ENCODE assay signal across 32 cellular contexts in genomic region chr21:44443291-44443890, GRCh38. TPM values are rescaled to one million over a fixed set of nuclear protein-coding genes. Genes with fewer than 3 reads are reported as not detected.
DNase-seq lines count a peak whose midpoint lies in the region; ATAC-seq, FAIRE-seq and TF ChIP-seq lines count a peak whose summit lies in the region.
"Had no signal": no experiment of that assay in that cellular context is flagged by ENCODE, and none has a peak within 500 bp of the region (broad histone marks: within the 10 kb centered on the region; RNA-seq: fewer than 3 reads in every experiment).

No MANE protein-coding gene starts in this region.

- H3K18ac ChIP-seq in neuronal stem cell (ENCODE audit: low read length): no peak overlapping the region

- peaks cover 0 to 17% (median 5%) of the 10 kb centered on the region in 7 donors for H3K27me3 ChIP-seq in heart right ventricle
- H3K27me3 ChIP-seq in K562 (ENCODE audit: control insufficient read depth in 2 of 2, insufficient read depth in 2 of 2, low read length in 2 of 2): peaks cover 29 to 83% of the 10 kb centered on the region in 2 experiments
- peaks cover 0 to 2% (median 0%) of the 10 kb centered on the region in 3 experiments for H3K27me3 ChIP-seq in neuronal stem cell (ENCODE audit: control insufficient read depth in 3 of 3, insufficient read depth in 3 of 3, low read depth in 1 of 3, low read length in 3 of 3)
- no peaks in the 10 kb centered on the region for H3K27me3 ChIP-seq in prostate gland (replicated peaks; ENCODE audit: insufficient read depth)

- 74 to 77% methylated on average over 16 to 17 of the region's 17 CpGs for WGBS in heart right ventricle, 2 donors
- WGBS in K562 (ENCODE audit: insufficient coverage, low coverage, missing lambda C conversion rate): 2% methylated on average over 17 of the region's 17 CpGs
- WGBS in neuronal stem cell (ENCODE audit: extremely low coverage in 2 of 2, insufficient read length in 2 of 2, insufficient replicate concordance in 1 of 2), 2 donors: no CpG with 5 or more reads among the region's 17 CpGs
- WGBS in prostate gland: 88% methylated on average over 10 of the region's 17 CpGs

- no peak overlapping the region for H3K4ac ChIP-seq in neuronal stem cell (ENCODE audit: low read length)

- peak overlapping the region; percentile 73 for H3K23ac ChIP-seq in neuronal stem cell (ENCODE audit: low read depth, low read length, poor library complexity)

- no TSS peak for BruUV-seq in K562 (replicated peaks; lab: Mats Ljungman, UMichigan)

- no peak overlapping the region for H3K4me3 Mint-ChIP-seq in CD14-positive monocyte
- H3K4me3 Mint-ChIP-seq: B cell; CD4-positive, alpha-beta T cell had no signal

- peak overlapping the region; percentile 30 for H4K91ac ChIP-seq in neuronal stem cell (ENCODE audit: low read depth, low read length, poor library complexity)

- no peak overlapping the region for H2BK120ac ChIP-seq in neuronal stem cell (ENCODE audit: low read depth, low read length)

- no peak for TF ChIP-seq CTCF in heart right ventricle (IDR thresholded peaks at IDR 0.05)
- no peak for TF ChIP-seq CTCF in K562 (IDR thresholded peaks at IDR 0.05 in 2 of 3, conservative IDR thresholded peaks at IDR 0.05 in 1 of 3; ENCODE audit: insufficient read depth in 2 of 3, low read depth in 1 of 3, low read length in 3 of 3)
- TF ChIP-seq CTCF in prostate gland (IDR thresholded peaks at IDR 0.05): no peak
- no peak for TF ChIP-seq CTCF in CD14-positive monocyte (IDR thresholded peaks at IDR 0.05)

- peak overlapping the region in 1 of 2 experiments; percentile 35; a peak in 1 of 4 replicates for H3K9ac ChIP-seq in K562 (ENCODE audit: insufficient read depth in 1 of 2, low read depth in 2 of 2, low read length in 2 of 2)
- no peak overlapping the region for H3K9ac ChIP-seq in neuronal stem cell (ENCODE audit: low read depth, low read length, poor library complexity)

- no peak overlapping the region for H2BK15ac ChIP-seq in neuronal stem cell (ENCODE audit: low read length)

- no peak overlapping the region for H2BK12ac ChIP-seq in neuronal stem cell (ENCODE audit: low read length)

- H3K27ac Mint-ChIP-seq in CD14-positive monocyte: peak overlapping the region in 2 of 7 donors; percentile 1 to 46
- H3K27ac Mint-ChIP-seq: B cell; CD4-positive, alpha-beta T cell had no signal

- H3K36me3 ChIP-seq in heart right ventricle: peaks cover 0 to 41% (median 0%) of the 10 kb centered on the region in 9 donors
- H3K36me3 ChIP-seq in K562 (ENCODE audit: control insufficient read depth, insufficient read depth, low read length): no peaks in the 10 kb centered on the region
- H3K36me3 ChIP-seq in neuronal stem cell (replicated peaks in 1 of 2; ENCODE audit: control insufficient read depth in 2 of 2, insufficient read depth in 2 of 2, low read length in 2 of 2): no peaks in the 10 kb centered on the region
- no peaks in the 10 kb centered on the region for H3K36me3 ChIP-seq in prostate gland

- CTCF ChIA-PET in K562 (lab: Yijun Ruan, JAX; ENCODE audit: low intra/inter-chr PET ratio): interaction anchor here (0.6 kb wide), 1 partner anchor 359 kb away, joined by 3 read pairs; no protein-coding TSS in a partner anchor

- H3K4me3 ChIP-seq in heart right ventricle (no peak overlapping the region), K562 (no peak overlapping the region), neuronal stem cell (ENCODE audit: low read length in 2 of 2) (no peak overlapping the region), prostate gland (no peak overlapping the region)
- H3K4me3 ChIP-seq: A549, SK-N-MC had no signal

- H2BK5ac ChIP-seq in neuronal stem cell (ENCODE audit: low read length): no peak overlapping the region

- H3K9me3 Mint-ChIP-seq in CD14-positive monocyte: peaks cover 8 to 31% (median 16%) of the 10 kb centered on the region in 7 donors
- H3K9me3 Mint-ChIP-seq: CD4-positive, alpha-beta T cell had no signal

- intact Hi-C loops in Right ventricle myocardium superior (cut with DNase I) (no loop called here), heart right ventricle (cut with DNase I) (loop anchor here in 1 of 10 donors (10.0 kb wide), 1 partner anchor 59 kb away; no protein-coding TSS in a partner anchor), K562 (cut with micrococcal nuclease) (no loop called here), prostate gland (cut with DNase I) (no loop called here), CD14-positive monocyte (cut with micrococcal nuclease) (no loop called here)

- peaks cover 2% of the 10 kb centered on the region for H3K4me1 Mint-ChIP-seq in CD14-positive monocyte
- H3K4me1 Mint-ChIP-seq: B cell had no signal

- peaks cover 4% of the 10 kb centered on the region; the same call in 1 of the 2 replicates for H4K20me1 ChIP-seq in K562 (replicated peaks; ENCODE audit: control insufficient read depth, insufficient read depth, low read length)

- H3K36me3 Mint-ChIP-seq in CD14-positive monocyte: peaks cover 37 to 54% of the 10 kb centered on the region in 2 donors

- no peak for TF ChIP-seq POLR2A in K562 (conservative IDR thresholded peaks at IDR 0.05)
- TF ChIP-seq POLR2A in prostate gland (IDR thresholded peaks at IDR 0.05): no peak

- DNase-seq in Right ventricle myocardium superior: peak; percentile 32
- no peak for DNase-seq in heart right ventricle
- DNase-seq in K562 (ENCODE audit: extremely low read depth in 1 of 4, low spot score in 3 of 4): no peak
- no peak for DNase-seq in neuronal stem cell (ENCODE audit: low spot score)
- DNase-seq in prostate gland (ENCODE audit: low spot score): no peak
- no peak for DNase-seq in SHP77 (lab: John Stamatoyannopoulos, UW)
- DNase-seq in CD14-positive monocyte (ENCODE audit: low spot score): no peak
- DNase-seq: CD4-positive, alpha-beta T cell; DMS 273 treated with DMSO at 0.1 percent for 48 hours; DND-41; GOT3; HCEC 1CT; IMR-90; MV-4-11; NCI-H1105 treated with DMSO at 0.1 percent for 48 hours; NCI-H1694; NCI-H2081 treated with DMSO at 0.1 percent for 48 hours; NCI-H2171 treated with DMSO at 0.1 percent for 48 hours; NCI-H446; NCI-H526; OCI-M1; SHP77 treated with DMSO at 0.1 percent for 48 hours; SW 1271 had no signal

- no peak for TF ChIP-seq RAD21 in K562 (CRISPR knock-in tag; conservative IDR thresholded peaks at IDR 0.05 in 1 of 2, IDR thresholded peaks at IDR 0.05 in 1 of 2)

- H3K79me2 ChIP-seq in K562 (ENCODE audit: control insufficient read depth, insufficient read depth, low read length): no peaks in the 10 kb centered on the region

- H2AFZ ChIP-seq in K562 (ENCODE audit: low read depth, low read length) (no peak overlapping the region), neuronal stem cell (ENCODE audit: low read length) (peak overlapping the region; percentile 53)

- no peak overlapping the region for H3K14ac ChIP-seq in neuronal stem cell (ENCODE audit: low read length)

- no peak for FAIRE-seq in K562 (lab: Jason Lieb, UNC)
- FAIRE-seq: A549, GM12892, GM18507, HTR-8/SVneo, RCC 7860 had no signal

- H3K9me3 ChIP-seq in heart right ventricle (no peaks in the 10 kb centered on the region), K562 (replicated peaks; ENCODE audit: control insufficient read depth, insufficient read depth, low read depth, low read length) (no peaks in the 10 kb centered on the region; the same call in 1 of the 2 replicates), neuronal stem cell (replicated peaks in 1 of 2; ENCODE audit: control insufficient read depth in 2 of 2, insufficient read depth in 1 of 2, low read depth in 1 of 2, low read length in 2 of 2) (peaks cover 0 to 4% of the 10 kb centered on the region in 2 donors), prostate gland (no peaks in the 10 kb centered on the region)
- H3K9me3 ChIP-seq: A549, Caco-2 had no signal

- H3K4me2 ChIP-seq in K562 (ENCODE audit: insufficient read depth, low read length) (no peak overlapping the region), neuronal stem cell (ENCODE audit: insufficient read depth, low read length, poor library complexity, severe bottlenecking) (no peak overlapping the region)
- H3K4me2 ChIP-seq: A549 had no signal

- H3K27me3 Mint-ChIP-seq in CD14-positive monocyte (ENCODE audit: low read depth in 3 of 3): peaks cover 12 to 19% (median 13%) of the 10 kb centered on the region in 3 donors

- POLR2A ChIA-PET in K562 (lab: Yijun Ruan, JAX): interaction anchor here (0.9 to 2.7 kb wide), 2 partner anchors 11 to 276 kb away, joined by 3 to 15 read pairs; no protein-coding TSS in a partner anchor

- in situ Hi-C loops in K562 (cut with MboI): no loop called here

- no peak overlapping the region for H2AK5ac ChIP-seq in neuronal stem cell (ENCODE audit: low read depth, low read length)

- H3K9me1 ChIP-seq in K562 (ENCODE audit: control insufficient read depth, insufficient read depth, low read length): no peaks in the 10 kb centered on the region

- H3K27ac ChIP-seq in heart right ventricle: no peak overlapping the region
- H3K27ac ChIP-seq in K562 (ENCODE audit: extremely low read depth, low read depth, low read length): no peak overlapping the region
- no peak overlapping the region for H3K27ac ChIP-seq in neuronal stem cell (replicated peaks; ENCODE audit: low read length)
- H3K27ac ChIP-seq in prostate gland: no peak overlapping the region
- H3K27ac ChIP-seq: A549, SK-N-MC had no signal

- H3K4me1 ChIP-seq in heart right ventricle (peaks cover 0 to 8% (median 0%) of the 10 kb centered on the region in 9 donors), K562 (replicated peaks in 1 of 2; ENCODE audit: control insufficient read depth in 2 of 2, insufficient read depth in 2 of 2, low read length in 2 of 2) (peaks cover 0 to 25% of the 10 kb centered on the region in 2 experiments; a peak in 1 of 5 replicates), neuronal stem cell (ENCODE audit: control insufficient read depth in 2 of 2, insufficient read depth in 1 of 2, low read depth in 1 of 2, low read length in 2 of 2) (peaks cover 0 to under 1% of the 10 kb centered on the region in 2 donors), prostate gland (replicated peaks) (no peaks in the 10 kb centered on the region)
- H3K4me1 ChIP-seq: A549 had no signal

- H4K8ac ChIP-seq in neuronal stem cell (ENCODE audit: low read depth, low read length): peak overlapping the region; percentile 65

- no peak for TF ChIP-seq EP300 in K562 (IDR thresholded peaks at IDR 0.05; ENCODE audit: low read length)

- no peak for ATAC-seq in Right ventricle myocardium superior (ENCODE audit: poor library complexity)
- ATAC-seq in heart right ventricle: no peak
- ATAC-seq in K562: no peak

- H3K79me1 ChIP-seq in neuronal stem cell (ENCODE audit: low read depth, low read length): no peaks in the 10 kb centered on the region

RNA-seq across cellular contexts. Expression of gene LRRC3, which starts 11.9 kb away (rescaled TPM):
- total RNA-seq in Right ventricle myocardium superior (2.7 TPM), heart right ventricle (1 to 10 TPM; 1.2 to 3.2 (median 2.1) TPM), K562 (2014; rRNA removed) (not detected in 2 replicates), K562 (2014; rRNA removed; fragmentation: Illumina TruSeq; extraction: Trizol) (not detected in 2 replicates), K562 (2015; rRNA removed; fragmentation: Illumina TruSeq; extraction: Trizol) (not detected in 2 replicates), K562 (2021) (0.04 TPM in 2 replicates), prostate gland (1 to 10 TPM; 1.6 to 7.1 TPM)
- polyA plus RNA-seq in heart right ventricle (1 to 10 TPM; 1.2 to 2.3 TPM), K562 (2011; rRNA removed) (0.03 and 0.04 TPM in 2 replicates), K562 (2014; fragmentation: Illumina TruSeq; extraction: Trizol) (not detected in 2 replicates), K562 (2014; fragmentation: Nextera tagmentation; extraction: Ambion mirVana) (not detected), K562 (2014; rRNA removed) (0.03 TPM in 1 of 2 replicates, not detected in the other), CD14-positive monocyte (under 1 TPM; 0.30 to 0.41 TPM)
- total RNA-seq in K562 (2011; cell fraction: chromatin; rRNA removed; ENCODE audit: low replicate concordance): 0.07 and 0.25 TPM in 2 replicates
- total RNA-seq in K562 (2011; cell fraction: nucleolus; rRNA removed): 0.17 and 0.26 TPM in 2 replicates
- total RNA-seq in K562 (2011; cell fraction: nucleoplasm; rRNA removed): 0.07 and 0.15 TPM in 2 replicates
- polyA plus RNA-seq in K562 (2011; cell fraction: cytosol; rRNA removed): 0.04 and 0.07 TPM in 2 replicates
- 0.03 and 0.04 TPM in 2 replicates for polyA plus RNA-seq in K562 (2011; cell fraction: nucleus; rRNA removed)
- 0.03 and 0.04 TPM in 2 replicates for polyA plus RNA-seq in K562 (2012)
- polyA minus RNA-seq in K562 (2011; rRNA and poly(A)+ RNA removed): 0.07 TPM in 1 of 2 replicates, not detected in the other
- polyA minus RNA-seq in K562 (2011; cell fraction: cytosol; rRNA and poly(A)+ RNA removed): not detected in 2 replicates
- polyA minus RNA-seq in K562 (2011; cell fraction: nucleus; rRNA and poly(A)+ RNA removed): under 0.01 and 0.13 TPM in 2 replicates
- 4.0 TPM for polyA plus RNA-seq in neuronal stem cell (2013, experiment 1 of 2)
- 3.9 TPM for polyA plus RNA-seq in neuronal stem cell (2013, experiment 2 of 2)
- total RNA-seq: M059J had no signal
